ENCODE assay signal across 9 cellular contexts in genomic region chr1:147201786-147202185, GRCh38.
"Had no signal": no experiment of that assay in that cellular context is flagged by ENCODE, and none has a peak within 500 bp of the region (broad histone marks: within the 10 kb centered on the region; RNA-seq: fewer than 3 reads in every experiment).

No MANE protein-coding gene starts in this region.

- H3K4me3 Mint-ChIP-seq: HFFc6, IgD-negative memory B cell had no signal

- H3K9me3 ChIP-seq: HAP-1 had no signal

- H3K9me3 Mint-ChIP-seq: HFFc6, IgD-negative memory B cell had no signal

- H3K27ac ChIP-seq: GM23248 had no signal

- H3K4me1 ChIP-seq: HAP-1 had no signal

- H3K9ac ChIP-seq: GM23248 had no signal

- ATAC-seq: HCT116 had no signal

- H3K27me3 Mint-ChIP-seq: IgD-negative memory B cell had no signal

- H2AFZ ChIP-seq: GM23248 had no signal

- FAIRE-seq: HTR-8/SVneo had no signal

- H3K36me3 ChIP-seq: HAP-1 had no signal

- H3K4me3 ChIP-seq: GM23248, HAP-1 had no signal

- H3K27ac Mint-ChIP-seq: HFFc6 had no signal

- DNase-seq: GOT3, H7, HFFc6, KBM-7 had no signal
